Comparison of ENCODE assay signal across 8 cellular contexts in genomic region chr12:110403146-110403974, GRCh38. TPM values are rescaled to one million over a fixed set of nuclear protein-coding genes. Genes with fewer than 3 reads are reported as not detected.
DNase-seq lines count a peak whose midpoint lies in the region; ATAC-seq and TF ChIP-seq lines count a peak whose summit lies in the region.

Gene ANAPC7 (minus strand): TSS chr12:110403708. CDS start chr12:110403627, 81 bp downstream.

- no peaks in the 10 kb centered on the region for H3K9me3 ChIP-seq in CD8-positive, alpha-beta T cell (ENCODE audit: low read length)
- H3K9me3 ChIP-seq in PC-9 (ENCODE audit: insufficient read depth, low read depth) (no peaks in the 10 kb centered on the region), mucosa of rectum (ENCODE audit: control insufficient read depth in 2 of 2, low read length in 2 of 2) (no peaks in the 10 kb centered on the region)

- peaks cover 33% of the 10 kb centered on the region for H3K4me1 Mint-ChIP-seq in CD8-positive, alpha-beta T cell (ENCODE audit: low read depth)

- H3K36me3 Mint-ChIP-seq in CD8-positive, alpha-beta T cell: peaks cover 32% of the 10 kb centered on the region

- peak within 1 kb of the TSS; percentile 100 for H2AFZ ChIP-seq in PC-9

- H3K27me3 Mint-ChIP-seq in CD8-positive, alpha-beta T cell (ENCODE audit: low read depth): no peaks in the 10 kb centered on the region

- no peaks in the 10 kb centered on the region for H3K9me3 Mint-ChIP-seq in CD8-positive, alpha-beta T cell

- H3K4me3 Mint-ChIP-seq in CD8-positive, alpha-beta T cell: peak within 1 kb of the TSS; percentile 100

- intact Hi-C loops in CD8-positive, alpha-beta T cell (cut with DNase I, micrococcal nuclease): loop anchor here (1.0 to 10.0 kb wide), 12 partner anchors 28 to 1439 kb away; partner anchors contain the start of genes ATP2A2 (in 2 of the 2), FAM222A (in 2 of the 2), IFT81 (in 2 of the 2) and ARPC3 (in 1 of the 2)
- intact Hi-C loops in PC-9 (cut with micrococcal nuclease; ENCODE audit: unreplicated experiment): loop anchor here (1.0 kb wide), 1 partner anchor 28 kb away; no protein-coding TSS in a partner anchor

- peak within 1 kb of the TSS; percentile 89 for H3K4me3 ChIP-seq in CD8-positive, alpha-beta T cell (ENCODE audit: low read depth, low read length)
- H3K4me3 ChIP-seq in PC-9: peak within 1 kb of the TSS; percentile 91
- peak within 1 kb of the TSS; percentile 93 to 96 for H3K4me3 ChIP-seq in mucosa of rectum (ENCODE audit: low read length in 2 of 2)

- POLR2A ChIA-PET in CD8-positive, alpha-beta T cell (lab: Charles Lee): interaction anchor here (0.9 to 1.2 kb wide), 2 partner anchors 43 to 123 kb away, joined by 4 read pairs; no protein-coding TSS in a partner anchor
- POLR2A ChIA-PET in PC-9 (lab: Charles Lee; ENCODE audit: unreplicated experiment): no interaction called here

- H3K4me2 ChIP-seq in PC-9: peak within 1 kb of the TSS; percentile 86

- no peaks in the 10 kb centered on the region for H3K9me2 ChIP-seq in PC-9 (ENCODE audit: insufficient read depth)

- TF ChIP-seq CTCF in CD8-positive, alpha-beta T cell (IDR thresholded peaks at IDR 0.05): no peak
- 0 out of 2 replicates have a peak, but pooled peaks have one; percentile 4 for TF ChIP-seq CTCF in PC-9 (conservative IDR thresholded peaks at IDR 0.05)

- CTCF ChIA-PET in CD8-positive, alpha-beta T cell (lab: Charles Lee): no interaction called here
- CTCF ChIA-PET in PC-9 (lab: Charles Lee): interaction anchor here (0.6 kb wide), 1 partner anchor 303 kb away, joined by 6 read pairs; no protein-coding TSS in a partner anchor

- TSS peak; percentile 44 for BruUV-seq in PC-9 (replicated peaks; lab: Mats Ljungman, UMichigan)

- peak; percentile 69 to 88 (median 84) for DNase-seq in CD8-positive, alpha-beta T cell
- DNase-seq in KBM-7 (peak; percentile 92), PC-9 (peak; percentile 81 to 87), erythroblast (lab: John Stamatoyannopoulos, UW) (peak; percentile 93 to 95)
- DNase-seq in activated T-cell treated with anti-CD3 and anti-CD28 coated beads, Interleukin-2, amount 50 U/mL, for 1 hour: peak; percentile 86
- DNase-seq in stimulated activated CD8-positive, alpha-beta memory T cell treated with anti-CD3 and anti-CD28 coated beads, Interleukin-4, amount 100 ng/mL, for 4 hours (ENCODE audit: low read depth in 2 of 2, low spot score in 1 of 2): peak; percentile 65 to 71

- peaks cover 8% of the 10 kb centered on the region for H3F3A ChIP-seq in PC-9 (ENCODE audit: insufficient read depth, low read depth)

- H4K20me1 ChIP-seq in PC-9 (ENCODE audit: insufficient read depth): no peaks in the 10 kb centered on the region

- peak within 1 kb of the TSS; percentile 78 for H3K27ac ChIP-seq in CD8-positive, alpha-beta T cell (ENCODE audit: low read depth, low read length)
- H3K27ac ChIP-seq in PC-9 (peak within 1 kb of the TSS; percentile 88), mucosa of rectum (ENCODE audit: low read depth in 2 of 2, low read length in 2 of 2) (peak within 1 kb of the TSS; percentile 92 to 97)

- H3K79me2 ChIP-seq in PC-9 (ENCODE audit: low read depth): peaks cover 51% of the 10 kb centered on the region

- H3K9ac ChIP-seq in mucosa of rectum (ENCODE audit: low read depth in 1 of 2, low read length in 2 of 2): peak within 1 kb of the TSS; percentile 87 to 94

- H3K27me3 ChIP-seq in CD8-positive, alpha-beta T cell (ENCODE audit: insufficient read depth, low read length): no peaks in the 10 kb centered on the region
- H3K27me3 ChIP-seq in PC-9 (ENCODE audit: insufficient read depth, low read depth): no peaks in the 10 kb centered on the region
- no peaks in the 10 kb centered on the region for H3K27me3 ChIP-seq in mucosa of rectum (ENCODE audit: control insufficient read depth in 2 of 2, insufficient read depth in 2 of 2, low read length in 2 of 2)

- in situ Hi-C loops in KBM-7 (cut with MboI; ENCODE audit: low pct_unique_long_range_greater_than_20kb, low sequenced_read_pairs): no loop called here

- peak; percentile 71 for TF ChIP-seq POLR2A in erythroblast (IDR thresholded peaks at IDR 0.05; ENCODE audit: low read length)

- H3K36me3 ChIP-seq in CD8-positive, alpha-beta T cell (ENCODE audit: insufficient read depth, low read length): no peaks in the 10 kb centered on the region
- H3K36me3 ChIP-seq in PC-9 (ENCODE audit: low read depth) (peaks cover 17% of the 10 kb centered on the region; the same call in 1 of the 2 replicates), mucosa of rectum (ENCODE audit: control insufficient read depth in 2 of 2, insufficient read depth in 2 of 2, low read length in 2 of 2) (peaks cover 7 to 10% of the 10 kb centered on the region in 2 donors)

- peak; percentile 96 for ATAC-seq in CD8-positive, alpha-beta T cell
- peak; percentile 71 for ATAC-seq in GM21515 (IDR thresholded peaks at IDR 0.05; ENCODE audit: unreplicated experiment)

- H3K27ac Mint-ChIP-seq in CD8-positive, alpha-beta T cell: peak within 1 kb of the TSS; percentile 98

- peaks cover 20% of the 10 kb centered on the region for H3K4me1 ChIP-seq in CD8-positive, alpha-beta T cell (ENCODE audit: insufficient read depth, low read length)
- H3K4me1 ChIP-seq in PC-9 (replicated peaks; ENCODE audit: insufficient read depth): peaks cover 11% of the 10 kb centered on the region
- H3K4me1 ChIP-seq in mucosa of rectum (ENCODE audit: control insufficient read depth in 2 of 2, insufficient read depth in 2 of 2, low read length in 2 of 2): peaks cover 0 to 8% of the 10 kb centered on the region in 2 donors

RNA-seq across cellular contexts. Expression of gene ANAPC7, which starts in this region (rescaled TPM):
- 10 to 100 TPM; 22.1 to 23.2 TPM for total RNA-seq in CD8-positive, alpha-beta T cell
- 48.7 and 52.4 TPM in 2 replicates for total RNA-seq in PC-9 (2021)

Comparison
In these comparisons a context has a peak if more than half of its experiments do, and no peak if none do; other contexts are left out.
1. Peak in every context shown above with its lines: DNase-seq, ATAC-seq, H3K4me3 ChIP-seq and H3K27ac ChIP-seq.